ENCODE assay signal across 28 cellular contexts in the genomic region with DNA sequence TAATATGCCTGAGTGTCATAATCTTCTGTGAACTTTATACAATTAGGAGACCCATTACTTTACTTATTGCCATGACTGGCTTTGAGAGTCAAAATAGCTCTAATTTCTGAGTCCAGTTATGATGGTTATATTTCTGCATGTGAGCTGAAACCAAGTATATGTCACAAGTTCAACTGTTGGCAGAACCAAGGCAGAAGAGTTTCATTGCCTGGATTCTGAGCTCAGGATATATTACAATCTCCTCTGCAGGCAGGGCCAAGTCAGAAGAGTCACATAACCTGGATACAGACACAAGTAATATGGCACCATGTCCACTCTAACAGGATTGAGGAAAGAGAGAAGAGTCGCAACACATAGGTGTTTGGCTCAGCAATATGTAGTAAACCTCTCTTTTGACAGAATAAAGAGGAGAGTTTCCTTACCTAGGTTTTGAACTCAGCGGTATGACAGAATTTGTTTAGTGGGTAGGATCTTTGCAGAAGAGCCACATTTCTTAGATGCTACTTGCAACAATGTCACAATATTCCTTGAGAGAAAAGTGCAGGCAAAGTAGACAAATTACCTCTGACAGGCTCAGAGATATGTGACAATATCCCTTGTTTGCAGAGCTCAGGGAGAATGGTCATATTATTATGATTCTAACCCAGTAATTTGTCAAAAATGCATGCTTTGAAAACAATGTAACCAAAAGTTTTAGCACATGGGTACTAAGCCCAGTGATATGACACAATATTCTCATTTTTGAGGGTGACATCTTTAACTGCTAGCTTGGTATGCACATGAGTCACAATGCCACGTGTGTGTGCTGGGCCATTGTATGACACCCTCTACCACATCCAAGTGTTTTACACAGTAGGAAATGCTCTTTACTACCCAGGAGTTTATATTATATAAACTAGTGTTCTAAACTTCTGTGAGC.
DNase-seq lines count a peak whose midpoint lies in the region; ATAC-seq and TF ChIP-seq lines count a peak whose summit lies in the region.
"Had no signal": no experiment of that assay in that cellular context is flagged by ENCODE, and none has a peak within 500 bp of the region (broad histone marks: within the 10 kb centered on the region; RNA-seq: fewer than 3 reads in every experiment).

No MANE protein-coding gene starts in this region.

- CTCF ChIA-PET in OCI-LY7 (lab: Charles Lee; ENCODE audit: unreplicated experiment) = no interaction called here

- no TSS peak for BruUV-seq in OCI-LY7 (replicated peaks; lab: Mats Ljungman, UMichigan)

- no peak overlapping the region for H3K27ac ChIP-seq in OCI-LY7 (ENCODE audit: low read depth, low read length, poor library complexity, severe bottlenecking)
- H3K27ac ChIP-seq in left lung = peak overlapping the region in 1 of 2 donors; percentile 8
- H3K27ac ChIP-seq: A549, transverse colon had no signal

- no peaks in the 10 kb centered on the region for H3K79me2 ChIP-seq in OCI-LY7 (ENCODE audit: insufficient read depth, low read depth, low read length)

- no peaks in the 10 kb centered on the region for H3K27me3 ChIP-seq in left lung
- H3K27me3 ChIP-seq: BE2C, transverse colon had no signal

- no peaks in the 10 kb centered on the region for H3K9me2 ChIP-seq in OCI-LY7 (ENCODE audit: insufficient read depth, low read length)

- H3K4me3 ChIP-seq in OCI-LY7 (ENCODE audit: low read depth, low read length, poor library complexity, severe bottlenecking) = no peak overlapping the region
- no peak overlapping the region for H3K4me3 ChIP-seq in left lung
- H3K4me3 ChIP-seq: A549, HAP-1, skin epidermis, transverse colon had no signal

- H3K36me3 ChIP-seq in OCI-LY7 (ENCODE audit: insufficient read depth, low read length) = no peaks in the 10 kb centered on the region
- no peaks in the 10 kb centered on the region for H3K36me3 ChIP-seq in left lung
- H3K36me3 ChIP-seq: BE2C, HAP-1, transverse colon had no signal

- no peaks in the 10 kb centered on the region for H3K4me1 ChIP-seq in OCI-LY7 (ENCODE audit: insufficient read depth, low read length, poor library complexity, severe bottlenecking)
- no peaks in the 10 kb centered on the region for H3K4me1 ChIP-seq in left lung
- H3K4me1 ChIP-seq: A549, BE2C, HAP-1, transverse colon had no signal

- H3K27me3 Mint-ChIP-seq in stimulated activated naive CD8-positive, alpha-beta T cell treated with anti-CD3 and anti-CD28 coated beads, Interleukin-15, amount 100 ng/mL, for 72 hours = peaks cover 3% of the 10 kb centered on the region
- H3K27me3 Mint-ChIP-seq: activated naive CD8-positive, alpha-beta T cell; dendritic cell treated with granulocyte-macrophage colony-stimulating factor and Interleukin-4, amounts not matched to agents 40 ng/mL and 50 ng/mL, for 4 days had no signal

- intact Hi-C loops in OCI-LY7 (cut with micrococcal nuclease; ENCODE audit: unreplicated experiment) (no loop called here), left lung (cut with DNase I) (no loop called here)

- TF ChIP-seq CTCF in OCI-LY7 (conservative IDR thresholded peaks at IDR 0.05; ENCODE audit: low read length) (no peak), left lung (IDR thresholded peaks at IDR 0.05) (no peak)

- POLR2A ChIA-PET in OCI-LY7 (lab: Charles Lee) = interaction anchor here (1.0 kb wide), 1 partner anchor 109 kb away, joined by 3 read pairs; no protein-coding TSS in a partner anchor

- no peaks in the 10 kb centered on the region for H4K20me1 ChIP-seq in OCI-LY7 (ENCODE audit: insufficient read depth, low read length)

- no peaks in the 10 kb centered on the region for H3K9me3 ChIP-seq in OCI-LY7 (ENCODE audit: low read length)
- H3K9me3 ChIP-seq in left lung = no peaks in the 10 kb centered on the region
- H3K9me3 ChIP-seq: A549, BE2C, HAP-1, transverse colon had no signal

- no peak overlapping the region for H2AFZ ChIP-seq in OCI-LY7 (ENCODE audit: low read length)

- no peaks in the 10 kb centered on the region for H3K4me1 Mint-ChIP-seq in stimulated activated naive CD8-positive, alpha-beta T cell treated with anti-CD3 and anti-CD28 coated beads, Interleukin-15, amount 100 ng/mL, for 72 hours
- H3K4me1 Mint-ChIP-seq: natural killer cell, WTC11 had no signal

- H3K9me3 Mint-ChIP-seq in stimulated activated naive CD8-positive, alpha-beta T cell treated with anti-CD3 and anti-CD28 coated beads, Interleukin-15, amount 100 ng/mL, for 72 hours = peaks cover 2 to 5% of the 10 kb centered on the region in 2 donors
- H3K9me3 Mint-ChIP-seq: activated T-helper 2 cell treated with anti-CD3 and anti-CD28 coated beads, Interferon-gamma antibody, Interleukin-2, Interleukin-4, amounts not matched to agents 10 μg/mL and 5 μg/mL and 100 μg/mL, durations not matched to agents 14 hours and 24 hours and 36 hours; dendritic cell treated with granulocyte-macrophage colony-stimulating factor and Interleukin-4, amounts not matched to agents 40 ng/mL and 50 ng/mL, for 4 days; natural killer cell; T-helper 2 cell treated with Interferon-gamma antibody and Interleukin-4, amounts not matched to agents 5 μg/mL and 100 μg/mL, for 36 hours; WTC11 had no signal

- no peak for DNase-seq in stimulated activated naive CD8-positive, alpha-beta T cell treated with anti-CD3 and anti-CD28 coated beads, Interleukin-15, amount 100 ng/mL, for 72 hours
- no peak for DNase-seq in stimulated activated naive CD8-positive, alpha-beta T cell treated with anti-CD3 and anti-CD28 coated beads, Interleukin-15, Interleukin-2, amounts not matched to agents 100 U/mL and 50 U/mL, for 24 hours
- peak; percentile 21 for DNase-seq in OCI-LY7 (ENCODE audit: low spot score)
- peak; percentile 56 for DNase-seq in fibroblast of peridontal ligament (ENCODE audit: extremely low read depth)
- no peak for DNase-seq in stimulated activated CD4-positive, alpha-beta T cell treated with anti-CD3 and anti-CD28 coated beads, Interleukin-4, amount 100 ng/mL, for 1 hour
- no peak for DNase-seq in hippocampal formation (lab: John Stamatoyannopoulos, UW)
- no peak for DNase-seq in left lung
- DNase-seq: activated CD4-positive, alpha-beta T cell treated with anti-CD3 and anti-CD28 coated beads, Interleukin-2, amount 50 U/mL, for 48 hours; activated CD8-positive, alpha-beta memory T cell treated with anti-CD3 and anti-CD28 coated beads, Interleukin-2, amount 50 U/mL, for 48 hours; aorta; BE2C; central memory CD4-positive, alpha-beta T cell; DMS153; glutamatergic neuron; natural killer cell; NCI-H1694; PC-3; Right ventricle myocardium superior; transverse colon had no signal

- H3K4me3 Mint-ChIP-seq in stimulated activated naive CD8-positive, alpha-beta T cell treated with anti-CD3 and anti-CD28 coated beads, Interleukin-15, amount 100 ng/mL, for 72 hours = no peak overlapping the region
- H3K4me3 Mint-ChIP-seq: activated naive CD8-positive, alpha-beta T cell; dendritic cell treated with granulocyte-macrophage colony-stimulating factor and Interleukin-4, amounts not matched to agents 40 ng/mL and 50 ng/mL, for 4 days; natural killer cell; T-helper 2 cell treated with Interferon-gamma antibody and Interleukin-4, amounts not matched to agents 5 μg/mL and 100 μg/mL, for 36 hours; WTC11 had no signal

- H3K4me2 ChIP-seq in OCI-LY7 (ENCODE audit: low read length) = no peak overlapping the region
- H3K4me2 ChIP-seq: A549 had no signal

- ATAC-seq in stimulated activated naive CD8-positive, alpha-beta T cell treated with anti-CD3 and anti-CD28 coated beads, Interleukin-15, amount 100 ng/mL, for 72 hours = peak; percentile 73
- ATAC-seq in stimulated activated naive CD8-positive, alpha-beta T cell treated with anti-CD3 and anti-CD28 coated beads, Interleukin-15, Interleukin-2, amounts not matched to agents 100 U/mL and 50 U/mL, for 24 hours = no peak
- ATAC-seq in HG02885 (IDR thresholded peaks at IDR 0.05; ENCODE audit: poor library complexity, unreplicated experiment) (no peak), left lung (no peak)
- ATAC-seq: A549, natural killer cell, PC-3, WTC11 had no signal

- H3K27ac Mint-ChIP-seq in stimulated activated naive CD8-positive, alpha-beta T cell treated with anti-CD3 and anti-CD28 coated beads, Interleukin-15, amount 100 ng/mL, for 72 hours = no peak overlapping the region
- H3K27ac Mint-ChIP-seq: activated naive CD8-positive, alpha-beta T cell; activated T-helper 2 cell treated with anti-CD3 and anti-CD28 coated beads, Interferon-gamma antibody, Interleukin-2, Interleukin-4, amounts not matched to agents 10 μg/mL and 5 μg/mL and 100 μg/mL, durations not matched to agents 14 hours and 24 hours and 36 hours; dendritic cell treated with granulocyte-macrophage colony-stimulating factor and Interleukin-4, amounts not matched to agents 40 ng/mL and 50 ng/mL, for 4 days; natural killer cell; T-helper 2 cell treated with Interferon-gamma antibody and Interleukin-4, amounts not matched to agents 5 μg/mL and 100 μg/mL, for 36 hours; WTC11 had no signal

Comparison
In these comparisons a context has a peak if more than half of its experiments do, and no peak if none do; other contexts are left out.
1. DNase-seq: peak in OCI-LY7 (single experiment) and fibroblast of peridontal ligament (single experiment); none in stimulated activated naive CD8-positive, alpha-beta T cell treated with anti-CD3 and anti-CD28 coated beads, Interleukin-15, amount 100 ng/mL, for 72 hours (0 of 2), stimulated activated naive CD8-positive, alpha-beta T cell treated with anti-CD3 and anti-CD28 coated beads, Interleukin-15, Interleukin-2, amounts not matched to agents 100 U/mL and 50 U/mL, for 24 hours (single experiment), stimulated activated CD4-positive, alpha-beta T cell treated with anti-CD3 and anti-CD28 coated beads, Interleukin-4, amount 100 ng/mL, for 1 hour (single experiment), hippocampal formation (0 of 2) and left lung (0 of 2).